In genomic region chr12:56487448-56488040, GRCh38 we compare ENCODE assay signal across 8 cellular contexts. TPM values are rescaled to one million over a fixed set of nuclear protein-coding genes. Genes with fewer than 3 reads are reported as not detected.
DNase-seq lines count a peak whose midpoint lies in the region; ATAC-seq and TF ChIP-seq lines count a peak whose summit lies in the region.

No MANE protein-coding gene starts in this region.

- H3K27ac ChIP-seq in esophagus muscularis mucosa (replicated peaks in 1 of 4) = peak overlapping the region in 3 of 4 donors; percentile 14 to 39 (median 36)
- peak overlapping the region; percentile 49 for H3K27ac ChIP-seq in naive thymus-derived CD4-positive, alpha-beta T cell (ENCODE audit: low read depth, low read length)
- no peak overlapping the region for H3K27ac ChIP-seq in aorta (ENCODE audit: low read depth in 1 of 2, low read length in 2 of 2)

- H3K4me3 ChIP-seq in esophagus muscularis mucosa = peak overlapping the region; percentile 66 to 69 (median 68)
- peak overlapping the region; percentile 81 for H3K4me3 ChIP-seq in naive thymus-derived CD4-positive, alpha-beta T cell (ENCODE audit: low read length)
- peak overlapping the region; percentile 9 to 58 for H3K4me3 ChIP-seq in aorta (ENCODE audit: low read length in 2 of 2)

- ATAC-seq in GM18873 (IDR thresholded peaks at IDR 0.05; ENCODE audit: low FRiP score, unreplicated experiment) = peak; percentile 14
- peak; percentile 41 for ATAC-seq in naive thymus-derived CD4-positive, alpha-beta T cell
- ATAC-seq in aorta (ENCODE audit: low FRiP score) = peak; percentile 62

- DNase-seq in Ammon's horn (ENCODE audit: low spot score) (peak; percentile 46), HT-29 (ENCODE audit: low spot score) (peak; percentile 54), esophagus muscularis mucosa (ENCODE audit: extremely low spot score) (no peak), aorta (peak; percentile 53 to 80), globus pallidus (ENCODE audit: low spot score) (no peak)
- peak; percentile 22 for DNase-seq in activated CD4-positive, alpha-beta T cell treated with anti-CD3 and anti-CD28 coated beads, Interleukin-2, amount 50 U/mL, for 1 hour
- peak in 6 of 9 donors; percentile 11 to 35 (median 24) for DNase-seq in naive thymus-derived CD4-positive, alpha-beta T cell

- H3K27me3 ChIP-seq in esophagus muscularis mucosa = no peaks in the 10 kb centered on the region
- peaks cover 0 to 6% of the 10 kb centered on the region in 2 donors for H3K27me3 ChIP-seq in naive thymus-derived CD4-positive, alpha-beta T cell (ENCODE audit: control insufficient read depth in 2 of 2, insufficient read depth in 2 of 2, low read length in 2 of 2)
- H3K27me3 ChIP-seq in aorta (ENCODE audit: control insufficient read depth in 1 of 2, insufficient read depth in 2 of 2, low read length in 1 of 2) = no peaks in the 10 kb centered on the region

- 12% methylated on average over 30 of the region's 44 CpGs for WGBS in esophagus muscularis mucosa
- WGBS in aorta, 2 donors = 4 to 5% methylated on average over 43 to 44 of the region's 44 CpGs

- CTCF ChIA-PET in naive thymus-derived CD4-positive, alpha-beta T cell (lab: Charles Lee) = interaction anchor here (0.8 kb wide), 1 partner anchor 10 kb away, joined by 3 read pairs; no protein-coding TSS in a partner anchor

- H3K36me3 Mint-ChIP-seq in naive thymus-derived CD4-positive, alpha-beta T cell = peaks cover 0 to 3% (median 0%) of the 10 kb centered on the region in 5 donors

- peaks cover 7 to 20% (median 18%) of the 10 kb centered on the region in 4 donors for H3K4me1 ChIP-seq in esophagus muscularis mucosa
- peaks cover 0 to 6% of the 10 kb centered on the region in 2 donors for H3K4me1 ChIP-seq in naive thymus-derived CD4-positive, alpha-beta T cell (ENCODE audit: control insufficient read depth in 2 of 2, insufficient read depth in 2 of 2, low read length in 2 of 2)
- H3K4me1 ChIP-seq in aorta (ENCODE audit: control insufficient read depth in 1 of 2, insufficient read depth in 2 of 2, low read length in 2 of 2) = no peaks in the 10 kb centered on the region

- POLR2A ChIA-PET in naive thymus-derived CD4-positive, alpha-beta T cell (lab: Charles Lee) = interaction anchor here (1.5 kb wide), 1 partner anchor 15 kb away, joined by 7 read pairs; no protein-coding TSS in a partner anchor

- no peak for TF ChIP-seq CTCF in esophagus muscularis mucosa (IDR thresholded peaks at IDR 0.05)

- H3K9me3 Mint-ChIP-seq in naive thymus-derived CD4-positive, alpha-beta T cell = peaks cover 0 to 3% (median 0%) of the 10 kb centered on the region in 11 donors

- intact Hi-C loops in esophagus muscularis mucosa (cut with DNase I) (no loop called here), aorta (cut with DNase I) (no loop called here)
- intact Hi-C loops in naive thymus-derived CD4-positive, alpha-beta T cell (cut with micrococcal nuclease) = loop anchor here (1.0 to 2.0 kb wide), 2 partner anchors 19 kb away; partner anchors contain the start of gene SPRYD4 (in 2 of the 2)

- H3K9me3 ChIP-seq in esophagus muscularis mucosa (peaks cover 0 to 3% (median 0%) of the 10 kb centered on the region in 4 donors), aorta (ENCODE audit: control insufficient read depth, low read length) (no peaks in the 10 kb centered on the region)
- no peaks in the 10 kb centered on the region for H3K9me3 ChIP-seq in naive thymus-derived CD4-positive, alpha-beta T cell (ENCODE audit: control insufficient read depth in 2 of 3, low read length in 3 of 3)

- H3K4me1 Mint-ChIP-seq in naive thymus-derived CD4-positive, alpha-beta T cell = peaks cover 12 to 21% (median 16%) of the 10 kb centered on the region in 7 donors

- no peak for TF ChIP-seq POLR2A in esophagus muscularis mucosa (IDR thresholded peaks at IDR 0.05; ENCODE audit: low read depth)

- H3K4me3 Mint-ChIP-seq in naive thymus-derived CD4-positive, alpha-beta T cell = peak overlapping the region; percentile 84 to 97 (median 92)

- H3K27me3 Mint-ChIP-seq in naive thymus-derived CD4-positive, alpha-beta T cell = peaks cover 0 to 58% (median 17%) of the 10 kb centered on the region in 5 donors

- peak overlapping the region in 8 of 9 donors; percentile 59 to 88 (median 75) for H3K27ac Mint-ChIP-seq in naive thymus-derived CD4-positive, alpha-beta T cell

- H3K36me3 ChIP-seq in esophagus muscularis mucosa (no peaks in the 10 kb centered on the region), aorta (ENCODE audit: control insufficient read depth in 1 of 2, insufficient read depth in 2 of 2, low read length in 1 of 2) (no peaks in the 10 kb centered on the region)
- H3K36me3 ChIP-seq in naive thymus-derived CD4-positive, alpha-beta T cell (ENCODE audit: control insufficient read depth in 2 of 3, insufficient read depth in 3 of 3, low read length in 3 of 3) = no peaks in the 10 kb centered on the region

- no peak for TF ChIP-seq EP300 in esophagus muscularis mucosa (IDR thresholded peaks at IDR 0.05)

RNA-seq across cellular contexts. Expression of gene GLS2, which starts 0.4 kb away (rescaled TPM):
- 5.7 and 6.9 TPM in 2 replicates for total RNA-seq in HT-29 (2014; rRNA removed; shearing (Covaris generic))
- 1 to 10 TPM in 1 of 4 donors, under 1 TPM in 2, not detected in 1; 0.97 to 1.0 (median 0.99) TPM for total RNA-seq in esophagus muscularis mucosa
- 10 to 100 TPM in 1 of 5 experiments, 1 to 10 TPM in 3, under 1 TPM in 1; 0.94 to 10.2 (median 3.0) TPM for total RNA-seq in naive thymus-derived CD4-positive, alpha-beta T cell
- 1 to 10 TPM; 5.9 to 6.8 TPM for polyA plus RNA-seq in naive thymus-derived CD4-positive, alpha-beta T cell
- total RNA-seq in aorta = 1 to 10 TPM in 1 of 2 donors, under 1 TPM in 1; 0.58 to 1.5 TPM
- 1 to 10 TPM; 1.0 to 1.4 TPM for polyA plus RNA-seq in aorta

RNA-seq across cellular contexts. Expression of gene SPRYD4, which starts 19.2 kb away (rescaled TPM):
- total RNA-seq in HT-29 (2014; rRNA removed; shearing (Covaris generic)) = 4.4 and 4.5 TPM in 2 replicates
- total RNA-seq in esophagus muscularis mucosa (1 to 10 TPM; 1.4 to 2.2 (median 1.9) TPM), aorta (1 to 10 TPM; 2.1 to 3.6 TPM)
- 1 to 10 TPM; 5.2 to 7.5 (median 7.2) TPM for total RNA-seq in naive thymus-derived CD4-positive, alpha-beta T cell
- polyA plus RNA-seq in naive thymus-derived CD4-positive, alpha-beta T cell = 1 to 10 TPM; 1.1 to 1.4 TPM
- 1 to 10 TPM; 1.6 to 1.8 TPM for polyA plus RNA-seq in aorta

RNA-seq across cellular contexts. Expression of gene MIP, which starts 33.1 kb away (rescaled TPM):
- total RNA-seq in HT-29 (2014; rRNA removed; shearing (Covaris generic)) = 0.15 and 0.26 TPM in 2 replicates
- not detected for total RNA-seq in esophagus muscularis mucosa
- not detected for total RNA-seq in naive thymus-derived CD4-positive, alpha-beta T cell
- not detected for polyA plus RNA-seq in naive thymus-derived CD4-positive, alpha-beta T cell
- total RNA-seq in aorta = not detected
- polyA plus RNA-seq in aorta = not detected

RNA-seq across cellular contexts. Expression of gene RBMS2, which starts 34.1 kb away (rescaled TPM):
- 7.1 and 7.7 TPM in 2 replicates for total RNA-seq in HT-29 (2014; rRNA removed; shearing (Covaris generic))
- 10 to 100 TPM; 31.6 to 49.4 (median 40.4) TPM for total RNA-seq in esophagus muscularis mucosa
- total RNA-seq in naive thymus-derived CD4-positive, alpha-beta T cell = 10 to 100 TPM in 1 of 5 experiments, 1 to 10 TPM in 4; 2.5 to 12.8 (median 5.5) TPM
- 1 to 10 TPM in 1 of 2 donors, under 1 TPM in 1; 0.81 to 3.0 TPM for polyA plus RNA-seq in naive thymus-derived CD4-positive, alpha-beta T cell
- 10 to 100 TPM; 67.4 to 72.0 TPM for total RNA-seq in aorta
- 10 to 100 TPM; 12.5 to 18.2 TPM for polyA plus RNA-seq in aorta

RNA-seq across cellular contexts. Expression of gene TIMELESS, which starts 38.3 kb away (rescaled TPM):
- total RNA-seq in HT-29 (2014; rRNA removed; shearing (Covaris generic)) = 19.7 and 21.8 TPM in 2 replicates
- total RNA-seq in esophagus muscularis mucosa (1 to 10 TPM; 2.3 to 4.1 (median 2.4) TPM), aorta (1 to 10 TPM; 4.0 to 5.9 TPM)
- total RNA-seq in naive thymus-derived CD4-positive, alpha-beta T cell = 10 to 100 TPM in 1 of 5 experiments, 1 to 10 TPM in 4; 4.4 to 42.3 (median 5.4) TPM
- 1 to 10 TPM; 2.7 to 3.3 TPM for polyA plus RNA-seq in naive thymus-derived CD4-positive, alpha-beta T cell
- 1 to 10 TPM; 1.8 to 4.6 TPM for polyA plus RNA-seq in aorta

Comparison
In these comparisons a context has a peak if more than half of its experiments do, and no peak if none do; other contexts are left out.
1. DNase-seq: peak in Ammon's horn (single experiment), HT-29 (single experiment), activated CD4-positive, alpha-beta T cell treated with anti-CD3 and anti-CD28 coated beads, Interleukin-2, amount 50 U/mL, for 1 hour (single experiment), naive thymus-derived CD4-positive, alpha-beta T cell (6 of 9) and aorta (2 of 2); none in esophagus muscularis mucosa (single experiment) and globus pallidus (single experiment).
2. H3K27ac ChIP-seq: peak in esophagus muscularis mucosa (3 of 4) and naive thymus-derived CD4-positive, alpha-beta T cell (single experiment); none in aorta (0 of 2).
3. intact Hi-C loops: an anchor here in naive thymus-derived CD4-positive, alpha-beta T cell (1.0 to 2.0 kb wide); none called in esophagus muscularis mucosa and aorta.
4. Peak in every context shown above with its lines, with median percentiles within 50 percentile points of each other: ATAC-seq and H3K4me3 ChIP-seq.